Comparison of ENCODE assay signal across 2 cellular contexts in the genomic region with DNA sequence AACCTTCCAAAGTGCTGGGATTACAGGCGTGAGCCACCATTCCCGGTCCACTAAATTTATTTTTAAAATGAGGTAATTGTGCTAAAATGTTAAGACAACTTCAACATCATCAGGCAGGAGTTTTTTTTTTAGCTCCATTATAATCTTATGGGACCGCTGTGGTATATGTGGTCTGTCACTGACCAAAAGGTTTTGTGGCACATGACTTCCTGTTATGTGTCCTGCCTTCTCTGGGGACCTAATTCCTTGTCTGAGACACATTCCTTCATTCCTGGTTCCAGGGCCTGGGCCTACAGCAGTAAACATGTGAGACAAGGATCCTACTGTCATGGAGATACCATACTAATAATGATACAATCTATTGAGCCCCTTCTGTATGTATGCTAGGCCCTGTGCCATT.
TF ChIP-seq lines count a peak whose summit lies in the region.

No MANE protein-coding gene starts in this region.

TF ChIP-seq in GM12891, 5 proteins besides CTCF, POLR2A, EP300 and RAD21:
- TF ChIP-seq POU2F2 (IDR thresholded peaks at IDR 0.05; ENCODE audit: low read depth, low read length) (no peak), TAF1 (IDR thresholded peaks at IDR 0.05; ENCODE audit: low read depth, low read length) (no peak), PAX5 (IDR thresholded peaks at IDR 0.05; ENCODE audit: insufficient read depth, low read length, severe bottlenecking) (no peak), SPI1 (IDR thresholded peaks at IDR 0.05; ENCODE audit: low read depth, low read length) (no peak), POLR2AphosphoS5 (IDR thresholded peaks at IDR 0.05; ENCODE audit: low read depth, low read length) (no peak)
TF ChIP-seq in GM12891: peak in this region for 0.

TF ChIP-seq in H1, 55 proteins besides CTCF, POLR2A, EP300 and RAD21:
- TF ChIP-seq TCF12 (IDR thresholded peaks at IDR 0.05; ENCODE audit: low read depth, low read length) (no peak), TAF1 (IDR thresholded peaks at IDR 0.05; ENCODE audit: low read depth, low read length) (no peak), POU5F1 (IDR thresholded peaks at IDR 0.05; ENCODE audit: low read depth, low read length) (no peak), BRCA1 (IDR thresholded peaks at IDR 0.05; ENCODE audit: low read depth, low read length) (no peak), E2F6 (IDR thresholded peaks at IDR 0.05) (no peak), ASH2L (IDR thresholded peaks at IDR 0.05; ENCODE audit: low read length) (no peak), CTBP2 (IDR thresholded peaks at IDR 0.05; ENCODE audit: borderline replicate concordance, insufficient read depth, insufficient read length, low read length) (no peak), YY1 (IDR thresholded peaks at IDR 0.05; ENCODE audit: low read depth, low read length) (no peak), JUN (IDR thresholded peaks at IDR 0.05; ENCODE audit: low read depth, low read length) (no peak), BCL11A (IDR thresholded peaks at IDR 0.05; ENCODE audit: low read depth in 2 of 2, low read length in 2 of 2) (no peak), SIRT6 (IDR thresholded peaks at IDR 0.05; ENCODE audit: low read length) (no peak), SP2 (IDR thresholded peaks at IDR 0.05; ENCODE audit: low read length) (no peak), BACH1 (IDR thresholded peaks at IDR 0.05; ENCODE audit: low read length) (no peak), RFX5 (IDR thresholded peaks at IDR 0.05; ENCODE audit: borderline replicate concordance, low read depth, low read length) (no peak), KDM4A (IDR thresholded peaks at IDR 0.05; ENCODE audit: low read depth, low read length, severe bottlenecking) (no peak), POLR2AphosphoS5 (IDR thresholded peaks at IDR 0.05; ENCODE audit: low read depth, low read length) (no peak)
- TF ChIP-seq, protein P1, sequence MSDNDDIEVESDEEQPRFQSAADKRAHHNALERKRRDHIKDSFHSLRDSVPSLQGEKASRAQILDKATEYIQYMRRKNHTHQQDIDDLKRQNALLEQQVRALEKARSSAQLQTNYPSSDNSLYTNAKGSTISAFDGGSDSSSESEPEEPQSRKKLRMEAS (IDR thresholded peaks at IDR 0.05): no peak
- TF ChIP-seq, protein P2, sequence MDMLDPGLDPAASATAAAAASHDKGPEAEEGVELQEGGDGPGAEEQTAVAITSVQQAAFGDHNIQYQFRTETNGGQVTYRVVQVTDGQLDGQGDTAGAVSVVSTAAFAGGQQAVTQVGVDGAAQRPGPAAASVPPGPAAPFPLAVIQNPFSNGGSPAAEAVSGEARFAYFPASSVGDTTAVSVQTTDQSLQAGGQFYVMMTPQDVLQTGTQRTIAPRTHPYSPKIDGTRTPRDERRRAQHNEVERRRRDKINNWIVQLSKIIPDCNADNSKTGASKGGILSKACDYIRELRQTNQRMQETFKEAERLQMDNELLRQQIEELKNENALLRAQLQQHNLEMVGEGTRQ (IDR thresholded peaks at IDR 0.05; ENCODE audit: low read length): no peak
